Comparison of ENCODE assay signal across 19 cellular contexts in genomic region chr6:115302731-115303130, GRCh38.
"Had no signal": no experiment of that assay in that cellular context is flagged by ENCODE, and none has a peak within 500 bp of the region (broad histone marks: within the 10 kb centered on the region; RNA-seq: fewer than 3 reads in every experiment).

No MANE protein-coding gene starts in this region.

- DNase-seq: dermis blood vessel endothelial cell; dorsolateral prefrontal cortex; effector CD4-positive, alpha-beta T cell; effector memory CD4-positive, alpha-beta T cell; foreskin keratinocyte; heart left ventricle; hypothalamus; immature natural killer cell; islet precursor cell; kidney; kidney glomerular epithelial cell; left colon; left lung; left ventricle myocardium superior; lower lobe of right lung; mesenchymal stem cell; mucosa of descending colon; naive B cell; naive thymus-derived CD8-positive, alpha-beta T cell had no signal
